1 cellular context compared by ENCODE assay signal in the genomic region with DNA sequence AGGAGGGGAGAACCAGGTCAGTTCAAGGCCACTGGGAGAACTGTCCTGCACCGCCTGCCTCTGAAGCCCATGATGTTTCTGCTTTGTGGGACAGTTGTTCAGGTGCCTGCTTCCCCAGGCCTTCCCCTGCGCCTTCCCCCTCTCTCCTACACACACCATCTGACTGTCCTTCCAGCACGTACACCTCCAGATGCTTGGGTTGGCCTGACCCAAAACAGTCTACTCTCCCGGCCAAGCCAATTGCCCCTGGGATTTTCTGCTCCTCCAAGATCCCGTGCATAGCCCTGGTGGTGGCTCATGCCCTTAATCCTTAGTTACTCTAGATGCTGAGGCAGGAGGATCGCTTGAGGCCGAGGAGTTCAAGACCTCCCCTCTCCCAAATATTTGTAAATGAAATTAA.
TF ChIP-seq lines count a peak whose summit lies in the region.

No MANE protein-coding gene starts in this region.

TF ChIP-seq in H1, 55 proteins besides CTCF, POLR2A, EP300 and RAD21:
- TF ChIP-seq FOSL1 (IDR thresholded peaks at IDR 0.05; ENCODE audit: insufficient read depth, low read depth, low read length) (no peak), GABPA (IDR thresholded peaks at IDR 0.05; ENCODE audit: borderline replicate concordance, insufficient read depth, low read length) (no peak), GTF2F1 (IDR thresholded peaks at IDR 0.05; ENCODE audit: borderline replicate concordance, low read depth, low read length) (no peak), CBX8 (IDR thresholded peaks at IDR 0.05; ENCODE audit: borderline replicate concordance, low read depth, low read length) (no peak), TAF7 (optimal IDR thresholded peaks at IDR 0.05; ENCODE audit: borderline replicate concordance, low read depth, low read length) (no peak), E2F6 (IDR thresholded peaks at IDR 0.05) (no peak), TEAD4 (IDR thresholded peaks at IDR 0.05; ENCODE audit: low read depth, low read length) (no peak), JUN (IDR thresholded peaks at IDR 0.05; ENCODE audit: low read depth, low read length) (no peak), SUZ12 (IDR thresholded peaks at IDR 0.05; ENCODE audit: low read length) (no peak), SP4 (IDR thresholded peaks at IDR 0.05; ENCODE audit: low read length) (no peak), HDAC6 (IDR thresholded peaks at IDR 0.05; ENCODE audit: low read depth, low read length) (no peak), KDM1A (IDR thresholded peaks at IDR 0.05; ENCODE audit: borderline replicate concordance, low read length) (no peak), RNF2 (IDR thresholded peaks at IDR 0.05; ENCODE audit: borderline replicate concordance, low read depth, low read length, missing control alignments, poor library complexity, severe bottlenecking) (no peak), HDAC2 (IDR thresholded peaks at IDR 0.05; ENCODE audit: borderline replicate concordance in 1 of 2, low read depth in 2 of 2, low read length in 2 of 2) (no peak), SIN3A (conservative IDR thresholded peaks at IDR 0.05 in 1 of 2, IDR thresholded peaks at IDR 0.05 in 1 of 2; ENCODE audit: low read depth in 1 of 2, low read length in 2 of 2) (no peak), NANOG (IDR thresholded peaks at IDR 0.05; ENCODE audit: insufficient read depth, low read depth, low read length, poor library complexity, severe bottlenecking) (no peak), EZH2 (IDR thresholded peaks at IDR 0.05; ENCODE audit: low read depth, low read length, severe bottlenecking) (no peak), CHD2 (IDR thresholded peaks at IDR 0.05; ENCODE audit: low read length) (no peak), BCL11A (IDR thresholded peaks at IDR 0.05; ENCODE audit: low read depth in 2 of 2, low read length in 2 of 2) (no peak), TBP (IDR thresholded peaks at IDR 0.05; ENCODE audit: low read depth, low read length) (no peak)
TF ChIP-seq in H1: peak in this region for 0.
